24 cellular contexts compared by ENCODE assay signal in the genomic region with DNA sequence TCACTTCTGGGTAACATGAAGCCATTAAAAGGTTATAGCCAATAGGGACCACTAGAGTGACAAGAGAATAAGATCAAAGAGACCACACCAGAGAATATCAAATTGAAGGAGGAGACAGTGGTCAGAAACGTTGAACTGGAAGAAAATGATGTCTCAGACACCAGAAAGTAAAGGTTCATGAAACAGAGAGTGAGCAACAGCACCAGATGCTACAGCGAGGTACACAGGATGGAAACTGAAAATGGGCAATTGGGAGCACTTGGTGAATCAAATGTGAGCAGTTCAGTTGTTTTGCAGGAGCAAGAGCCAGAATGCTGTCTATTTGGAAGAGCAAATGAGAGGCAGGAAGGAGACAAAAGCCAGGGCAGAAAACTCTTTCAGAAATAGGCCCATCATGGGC.
DNase-seq lines count a peak whose midpoint lies in the region; ATAC-seq and TF ChIP-seq lines count a peak whose summit lies in the region.
"Had no signal": no experiment of that assay in that cellular context is flagged by ENCODE, and none has a peak within 500 bp of the region (broad histone marks: within the 10 kb centered on the region; RNA-seq: fewer than 3 reads in every experiment).

No MANE protein-coding gene starts in this region.

- H4K20me1 ChIP-seq in Loucy (ENCODE audit: insufficient read depth, low read length, poor library complexity, severe bottlenecking), result no peaks in the 10 kb centered on the region

- H3K9ac ChIP-seq in Loucy (ENCODE audit: low read depth, low read length, poor library complexity, severe bottlenecking), result no peak overlapping the region
- H3K9ac ChIP-seq in parathyroid adenoma, result no peak overlapping the region
- H3K9ac ChIP-seq: GM23248 had no signal

- peaks cover 9% of the 10 kb centered on the region for H3K4me1 ChIP-seq in Loucy (ENCODE audit: insufficient read depth, low read length, poor library complexity, severe bottlenecking)
- H3K4me1 ChIP-seq in parathyroid adenoma, result no peaks in the 10 kb centered on the region
- H3K4me1 ChIP-seq: A549, HAP-1, SJSA1 had no signal

- H3K4me3 ChIP-seq in GM12865 (ENCODE audit: low read depth, low read length) (no peak overlapping the region), Loucy (ENCODE audit: low read length, poor library complexity, severe bottlenecking) (no peak overlapping the region), parathyroid adenoma (ENCODE audit: low read depth, low read length) (no peak overlapping the region)
- H3K4me3 ChIP-seq: A549, GM23248, HAP-1, SJSA1 had no signal

- no peak overlapping the region for H3K27ac ChIP-seq in parathyroid adenoma
- H3K27ac ChIP-seq: A549, GM23248, SJSA1 had no signal

- DNase-seq in GM12865 (ENCODE audit: low read depth) (peak; percentile 28), NOMO-1 treated with DMSO at 0.1 percent for 48 hours (lab: John Stamatoyannopoulos, UW; ENCODE audit: unreplicated experiment) (no peak)
- DNase-seq: CD4-positive, CD25-positive, alpha-beta regulatory T cell; DMS79; GM23248; KG1; MV-4-11; NCI-H1105 treated with DMSO at 0.1 percent for 48 hours; NCI-H2029 treated with DMSO at 0.1 percent for 48 hours; NCI-H226; NCI-H510A treated with DMSO at 0.1 percent for 48 hours; NCI-H748 treated with DMSO at 0.1 percent for 48 hours; NK-92 treated with Interleukin-12 subunit alpha and Interleukin-12 subunit beta, amount 100 ng/mL, for 24 hours; T1000 had no signal

- H3K36me3 ChIP-seq in Loucy (ENCODE audit: insufficient read depth, low read length) (no peaks in the 10 kb centered on the region), parathyroid adenoma (ENCODE audit: control insufficient read depth, insufficient read depth, low read length) (no peaks in the 10 kb centered on the region)
- H3K36me3 ChIP-seq: HAP-1, SJSA1 had no signal

- no peaks in the 10 kb centered on the region for H3F3A ChIP-seq in Loucy (ENCODE audit: low read depth)

- H3K9me3 ChIP-seq in Loucy (ENCODE audit: insufficient read depth, low read depth, low read length) (no peaks in the 10 kb centered on the region), parathyroid adenoma (ENCODE audit: control insufficient read depth, low read length) (no peaks in the 10 kb centered on the region)
- H3K9me3 ChIP-seq: A549, HAP-1, SJSA1 had no signal

- TF ChIP-seq CTCF in GM12865 (IDR thresholded peaks at IDR 0.05; ENCODE audit: insufficient read depth, low read depth, low read length, missing control alignments) (no peak), Loucy (conservative IDR thresholded peaks at IDR 0.05; ENCODE audit: low read length) (no peak), parathyroid adenoma (IDR thresholded peaks at IDR 0.05) (no peak)

- H3K27me3 ChIP-seq in Loucy (ENCODE audit: insufficient read depth, low read length, poor library complexity, severe bottlenecking) (no peaks in the 10 kb centered on the region), parathyroid adenoma (ENCODE audit: control insufficient read depth, insufficient read depth, low read length) (no peaks in the 10 kb centered on the region)
- H3K27me3 ChIP-seq: SJSA1 had no signal

- ATAC-seq in GM19395 (IDR thresholded peaks at IDR 0.05; ENCODE audit: unreplicated experiment), result peak; percentile 65
- no peak for ATAC-seq in HG03342 (IDR thresholded peaks at IDR 0.05; ENCODE audit: unreplicated experiment)
- no peak for ATAC-seq in GM19397 (IDR thresholded peaks at IDR 0.05; ENCODE audit: unreplicated experiment)
- ATAC-seq: A549, HepG2, Right ventricle myocardium inferior had no signal

- H3K4me2 ChIP-seq in Loucy (ENCODE audit: low read depth, low read length, poor library complexity, severe bottlenecking) (peak overlapping the region; percentile 18), parathyroid adenoma (ENCODE audit: low read length) (no peak overlapping the region)
- H3K4me2 ChIP-seq: A549 had no signal

- H3K79me2 ChIP-seq in Loucy (ENCODE audit: insufficient read depth, low read length), result no peaks in the 10 kb centered on the region
- H3K79me2 ChIP-seq in parathyroid adenoma, result no peaks in the 10 kb centered on the region

- peak overlapping the region; percentile 66; the same call in 1 of the 2 replicates for H2AFZ ChIP-seq in Loucy (ENCODE audit: low read length)
- peak overlapping the region; percentile 13 for H2AFZ ChIP-seq in parathyroid adenoma
- H2AFZ ChIP-seq: GM23248 had no signal

- no peaks in the 10 kb centered on the region for H3K9me2 ChIP-seq in Loucy (replicated peaks; ENCODE audit: low read depth, low read length)
